Comparison of ENCODE assay signal across 20 cellular contexts in genomic region chr1:219526074-219526473, GRCh38.
"Had no signal": no experiment of that assay in that cellular context is flagged by ENCODE, and none has a peak within 500 bp of the region (broad histone marks: within the 10 kb centered on the region; RNA-seq: fewer than 3 reads in every experiment).

No MANE protein-coding gene starts in this region.

- H3K9me3 Mint-ChIP-seq: naive B cell had no signal

- H3K27me3 Mint-ChIP-seq: naive B cell had no signal

- H3K27ac Mint-ChIP-seq: mesothelial cell of epicardium, naive B cell had no signal

- H3K4me1 Mint-ChIP-seq: naive B cell had no signal

- H3K4me3 Mint-ChIP-seq: mesothelial cell of epicardium, naive B cell had no signal

- DNase-seq: dermis blood vessel endothelial cell; dorsolateral prefrontal cortex; effector CD4-positive, alpha-beta T cell; effector memory CD4-positive, alpha-beta T cell; esophagus squamous epithelium; foreskin fibroblast; foreskin melanocyte; gastrocnemius medialis; glutamatergic neuron; head of caudate nucleus; heart right ventricle; hippocampal formation; left cardiac atrium; left lung; left ventricle myocardium superior; lower lobe of right lung; mesenchymal stem cell; mucosa of descending colon; naive B cell had no signal

- H3K36me3 Mint-ChIP-seq: mesothelial cell of epicardium, naive B cell had no signal

- ATAC-seq: gastrocnemius medialis, heart right ventricle, left cardiac atrium, left lung, left ventricle myocardium superior, lower lobe of right lung, mucosa of descending colon had no signal
